In genomic region chr16:24499193-24499814, GRCh38 we compare ENCODE assay signal across 9 cellular contexts. TPM values are rescaled to one million over a fixed set of nuclear protein-coding genes. Genes with fewer than 3 reads are reported as not detected.
DNase-seq lines count a peak whose midpoint lies in the region; ATAC-seq lines count a peak whose summit lies in the region.
"Had no signal": no experiment of that assay in that cellular context is flagged by ENCODE, and none has a peak within 500 bp of the region (broad histone marks: within the 10 kb centered on the region; RNA-seq: fewer than 3 reads in every experiment).

No MANE protein-coding gene starts in this region.

- DNase-seq in activated T-cell treated with anti-CD3 and anti-CD28 coated beads for 48 hours (ENCODE audit: low read depth) (peak; percentile 7), NAMALWA (ENCODE audit: low spot score) (peak; percentile 65), anterior cingulate cortex (lab: John Stamatoyannopoulos, UW) (peak in 51 of 58 donors; percentile 3 to 82 (median 29)), medulla oblongata (ENCODE audit: extremely low spot score) (peak; percentile 10), kidney glomerular epithelial cell (lab: John Stamatoyannopoulos, UW) (no peak), dedifferentiated amniotic fluid mesenchymal stem cell (ENCODE audit: extremely low spot score) (no peak)
- no peak for DNase-seq in activated T-cell treated with anti-CD3 and anti-CD28 coated beads, Interleukin-2, amount 50 U/mL, for 4 hours

- H3K9me3 Mint-ChIP-seq in activated T-cell treated with anti-CD3 and anti-CD28 coated beads, Interleukin-2, amount 50 U/mL, for 4 hours, result no peaks in the 10 kb centered on the region
- H3K9me3 Mint-ChIP-seq: activated naive CD4-positive, alpha-beta T cell treated with anti-CD3 and anti-CD28 coated beads, Interleukin-2, amount 50 U/mL, for 72 hours had no signal

- peaks cover 7% of the 10 kb centered on the region for H3K27me3 Mint-ChIP-seq in activated T-cell treated with anti-CD3 and anti-CD28 coated beads, Interleukin-2, amount 50 U/mL, for 4 hours (ENCODE audit: low read depth)

- H3K36me3 Mint-ChIP-seq in activated T-cell treated with anti-CD3 and anti-CD28 coated beads, Interleukin-2, amount 50 U/mL, for 4 hours (ENCODE audit: insufficient read depth), result no peaks in the 10 kb centered on the region
- H3K36me3 Mint-ChIP-seq: activated naive CD4-positive, alpha-beta T cell treated with anti-CD3 and anti-CD28 coated beads, Interleukin-2, amount 50 U/mL, for 72 hours had no signal

- H3K4me3 Mint-ChIP-seq in activated T-cell treated with anti-CD3 and anti-CD28 coated beads, Interleukin-2, amount 50 U/mL, for 4 hours, result no peak overlapping the region

- no peak for ATAC-seq in activated T-cell treated with anti-CD3 and anti-CD28 coated beads, Interleukin-2, amount 50 U/mL, for 4 hours
- ATAC-seq in GM19023 (IDR thresholded peaks at IDR 0.05; ENCODE audit: unreplicated experiment), result no peak
- ATAC-seq: activated naive CD4-positive, alpha-beta T cell treated with anti-CD3 and anti-CD28 coated beads, Interleukin-2, amount 50 U/mL, for 72 hours had no signal

- H3K4me1 Mint-ChIP-seq in activated T-cell treated with anti-CD3 and anti-CD28 coated beads, Interleukin-2, amount 50 U/mL, for 4 hours (ENCODE audit: low read depth), result no peaks in the 10 kb centered on the region

RNA-seq across cellular contexts. Expression of gene RBBP6, which starts 40.1 kb away (rescaled TPM):
- total RNA-seq in activated T-cell treated with anti-CD3 and anti-CD28 coated beads, Interleukin-2, amount 50 U/mL, for 4 hours, result 10 to 100 TPM; 61.8 to 74.9 (median 73.9) TPM

Comparison
In these comparisons a context has a peak if more than half of its experiments do, and no peak if none do; other contexts are left out.
1. DNase-seq: peak in activated T-cell treated with anti-CD3 and anti-CD28 coated beads for 48 hours (single experiment), NAMALWA (single experiment), anterior cingulate cortex (51 of 58) and medulla oblongata (single experiment); none in activated T-cell treated with anti-CD3 and anti-CD28 coated beads, Interleukin-2, amount 50 U/mL, for 4 hours (single experiment), kidney glomerular epithelial cell (single experiment) and dedifferentiated amniotic fluid mesenchymal stem cell (single experiment).